8 cellular contexts compared by ENCODE assay signal in the genomic region with DNA sequence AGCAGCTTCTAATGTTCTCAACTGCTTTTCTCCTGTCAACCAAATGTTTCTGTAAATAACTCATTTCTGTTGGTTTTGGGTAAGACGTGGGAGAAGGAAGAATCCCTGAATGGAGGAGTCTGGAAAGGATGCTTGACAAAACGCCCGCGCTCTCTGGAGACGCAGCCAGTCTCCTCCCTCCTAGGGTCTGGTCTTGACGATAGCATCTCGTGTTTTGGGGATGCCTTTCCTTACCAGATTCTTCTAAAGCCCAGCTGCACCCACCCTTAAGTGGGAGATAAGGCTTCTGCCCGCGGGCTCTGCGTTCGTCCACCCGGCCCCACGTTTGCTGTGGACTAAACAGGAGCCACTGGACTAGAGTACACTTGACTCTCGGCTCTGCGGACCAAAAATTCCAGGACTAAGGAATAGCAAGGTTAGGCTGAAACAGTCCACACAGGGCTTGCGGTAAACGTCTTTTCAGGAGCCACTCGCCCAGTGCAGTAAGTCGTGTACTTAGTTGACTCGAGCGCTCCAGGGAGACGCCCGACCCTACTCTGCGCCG. TPM values are rescaled to one million over a fixed set of nuclear protein-coding genes. Genes with fewer than 3 reads are reported as not detected.
A peak's percentile ranks its signal among the peaks of the same experiment; 100 is the strongest.
DNase-seq lines count a peak whose midpoint lies in the region; ATAC-seq and TF ChIP-seq lines count a peak whose summit lies in the region.

No MANE protein-coding gene starts in this region.

- H3K56ac ChIP-seq in H9 (ENCODE audit: insufficient read length, low read depth, low read length): no peak overlapping the region

- no peaks in the 10 kb centered on the region for H4K20me1 ChIP-seq in H9 (ENCODE audit: control insufficient read depth, insufficient read depth, insufficient read length)

- H2BK120ac ChIP-seq in H9 (ENCODE audit: low read depth, low read length, poor library complexity, severe bottlenecking): no peak overlapping the region

- peaks cover 0 to 12% (median 8%) of the 10 kb centered on the region in 3 experiments; a peak in 3 of 7 replicates for H3K36me3 Mint-ChIP-seq in H9 (ENCODE audit: insufficient read depth in 1 of 3, low read depth in 3 of 3)

- no peak overlapping the region for H2BK20ac ChIP-seq in H9 (ENCODE audit: low read depth, low read length, poor library complexity, severe bottlenecking)

- H3K27me3 ChIP-seq in H9 (ENCODE audit: insufficient read depth, low read length) (no peaks in the 10 kb centered on the region), adipocyte (replicated peaks; ENCODE audit: control insufficient read depth, insufficient read depth, low read length) (no peaks in the 10 kb centered on the region), right atrium auricular region (no peaks in the 10 kb centered on the region)

- H3K4ac ChIP-seq in H9 (ENCODE audit: low read depth, low read length): no peak overlapping the region

- H3K4me3 ChIP-seq in adipocyte (ENCODE audit: low read length): peak overlapping the region; percentile 85
- H3K4me3 ChIP-seq in right atrium auricular region: peak overlapping the region; percentile 63 to 71

- no peaks in the 10 kb centered on the region for H3K79me2 ChIP-seq in H9 (ENCODE audit: insufficient read depth, low read length)

- H3K27me3 Mint-ChIP-seq in H9 (ENCODE audit: low read depth): peaks cover 37% of the 10 kb centered on the region

- H3K9me3 Mint-ChIP-seq in H9: no peaks in the 10 kb centered on the region

- peaks cover 12 to 16% of the 10 kb centered on the region in 2 experiments for H3K4me1 Mint-ChIP-seq in H9

- no peak overlapping the region for H2BK5ac ChIP-seq in H9 (ENCODE audit: insufficient read length, low read length)

- no peak overlapping the region for H2AFZ ChIP-seq in H9 (ENCODE audit: low read length)

- peak overlapping the region; percentile 85 for H3K4me2 ChIP-seq in H9 (ENCODE audit: insufficient read depth, insufficient read length, low read length)

- peaks cover 4% of the 10 kb centered on the region for H3K23me2 ChIP-seq in H9 (ENCODE audit: insufficient read length, low read depth, low read length, poor library complexity, severe bottlenecking)

- no peaks in the 10 kb centered on the region for H3K4me1 ChIP-seq in H9 (ENCODE audit: insufficient read depth, low read length)
- H3K4me1 ChIP-seq in adipocyte (ENCODE audit: control insufficient read depth, insufficient read depth, low read length): peaks cover 38% of the 10 kb centered on the region
- H3K4me1 ChIP-seq in right atrium auricular region: peaks cover 0 to 39% of the 10 kb centered on the region in 2 donors

- H3K27ac Mint-ChIP-seq in H9: peak overlapping the region in 1 of 3 experiments; percentile 96; a peak in 1 of 7 replicates

- H2BK15ac ChIP-seq in H9 (ENCODE audit: low read depth, low read length): no peak overlapping the region

- H3K79me1 ChIP-seq in H9 (ENCODE audit: insufficient read depth, low read depth, low read length, poor library complexity, severe bottlenecking): no peaks in the 10 kb centered on the region

- no peak overlapping the region for H3K23ac ChIP-seq in H9 (ENCODE audit: insufficient read length, low read depth, low read length)

- H2BK12ac ChIP-seq in H9 (ENCODE audit: insufficient read length, low read depth, low read length): no peak overlapping the region

- no peak overlapping the region for H4K8ac ChIP-seq in H9 (replicated peaks; ENCODE audit: insufficient read length, low read depth, low read length)

- H4K91ac ChIP-seq in H9 (ENCODE audit: insufficient read length, low read depth, low read length): no peak overlapping the region

- no peak overlapping the region for H3K18ac ChIP-seq in H9 (ENCODE audit: insufficient read length, low read depth, low read length)

- no peak overlapping the region for H3K27ac ChIP-seq in H9 (ENCODE audit: insufficient read length, low read depth, low read length)
- H3K27ac ChIP-seq in right atrium auricular region: peak overlapping the region; percentile 91 to 96

- H3K36me3 ChIP-seq in adipocyte (ENCODE audit: control insufficient read depth, insufficient read depth, low read length, severe bottlenecking) (peaks cover 31% of the 10 kb centered on the region), right atrium auricular region (peaks cover 32% of the 10 kb centered on the region)

- no peak overlapping the region for H2AK5ac ChIP-seq in H9 (ENCODE audit: insufficient read length, low read length)

- ATAC-seq in GM21360 (IDR thresholded peaks at IDR 0.05; ENCODE audit: unreplicated experiment): no peak

- DNase-seq in H9 (peak; percentile 58), adipocyte (ENCODE audit: low read depth) (peak; percentile 59), right atrium auricular region (ENCODE audit: low spot score) (no peak), putamen (ENCODE audit: low spot score) (peak; percentile 43), NCI-H2171 (lab: John Stamatoyannopoulos, UW) (no peak), CD1c-positive myeloid dendritic cell (ENCODE audit: extremely low spot score) (no peak), foreskin melanocyte (no peak)

- TF ChIP-seq CTCF in H9 (conservative IDR thresholded peaks at IDR 0.05) (no peak), right atrium auricular region (IDR thresholded peaks at IDR 0.05) (no peak)

- no CpG with 5 or more reads among the region's 25 CpGs for WGBS in H9 (ENCODE audit: extremely low coverage, insufficient read length, low lambda C conversion rate)

- peak overlapping the region; percentile 6 for H3K9ac ChIP-seq in H9 (ENCODE audit: extremely low read depth, insufficient read length, low read length)
- peak overlapping the region; percentile 94 for H3K9ac ChIP-seq in adipocyte (ENCODE audit: low read length)

- H3T11ph ChIP-seq in H9 (ENCODE audit: low read length): no peak overlapping the region

- peak overlapping the region; percentile 84 to 89 for H3K4me3 Mint-ChIP-seq in H9

- H3K14ac ChIP-seq in H9 (ENCODE audit: insufficient read depth, low read length): no peak overlapping the region

- H3K9me3 ChIP-seq in H9 (ENCODE audit: control insufficient read depth, low read depth, low read length) (no peaks in the 10 kb centered on the region), adipocyte (ENCODE audit: control insufficient read depth, low read length) (no peaks in the 10 kb centered on the region), right atrium auricular region (no peaks in the 10 kb centered on the region)

- H4K5ac ChIP-seq in H9 (ENCODE audit: insufficient read length, low read depth, low read length): no peak overlapping the region

RNA-seq across cellular contexts. Expression of a gene that starts 0.5 kb away (rescaled TPM):
- total RNA-seq in H9 (2021): 28.9 and 33.4 TPM in 2 replicates
- total RNA-seq in right atrium auricular region: 100 to 1,000 TPM; 122 to 169 TPM

Comparison
In these comparisons a context has a peak if more than half of its experiments do, and no peak if none do; other contexts are left out.
1. DNase-seq: peak in H9 (single experiment), adipocyte (single experiment) and putamen (single experiment); none in right atrium auricular region (single experiment), NCI-H2171 (single experiment), CD1c-positive myeloid dendritic cell (single experiment) and foreskin melanocyte (single experiment).